In genomic region chr1:70509996-70510876, GRCh38 we compare ENCODE assay signal across 8 cellular contexts.
A peak's percentile ranks its signal among the peaks of the same experiment; 100 is the strongest.
DNase-seq lines count a peak whose midpoint lies in the region; ATAC-seq and TF ChIP-seq lines count a peak whose summit lies in the region.

No MANE protein-coding gene starts in this region.

- no peak overlapping the region for H3K4me2 ChIP-seq in OCI-LY7 (ENCODE audit: low read length)

- H3K4me3 ChIP-seq in OCI-LY7 (ENCODE audit: low read depth, low read length, poor library complexity, severe bottlenecking) (no peak overlapping the region), choroid plexus epithelial cell (ENCODE audit: low read depth, low read length) (no peak overlapping the region), lower lobe of right lung (no peak overlapping the region), aorta (ENCODE audit: low read length in 2 of 2) (no peak overlapping the region)

- H2AFZ ChIP-seq in OCI-LY7 (ENCODE audit: low read length), result no peak overlapping the region

- no TSS peak for BruUV-seq in OCI-LY7 (replicated peaks; lab: Mats Ljungman, UMichigan)

- intact Hi-C loops in OCI-LY7 (cut with micrococcal nuclease; ENCODE audit: unreplicated experiment), result loop anchor here (1.0 kb wide), 1 partner anchor 377 kb away; no protein-coding TSS in a partner anchor
- intact Hi-C loops in lower lobe of right lung (cut with DNase I), result loop anchor here (10.0 kb wide), 1 partner anchor 215 kb away; no protein-coding TSS in a partner anchor
- intact Hi-C loops in aorta (cut with DNase I), result loop anchor here (5.0 kb wide), 2 partner anchors 378 to 383 kb away; no protein-coding TSS in a partner anchor

- no peak overlapping the region for H3K27ac ChIP-seq in OCI-LY7 (ENCODE audit: low read depth, low read length, poor library complexity, severe bottlenecking)
- H3K27ac ChIP-seq in lower lobe of right lung, result no peak overlapping the region
- H3K27ac ChIP-seq in aorta (ENCODE audit: low read depth in 1 of 2, low read length in 2 of 2), result no peak overlapping the region

- no peaks in the 10 kb centered on the region for H3K9me2 ChIP-seq in OCI-LY7 (ENCODE audit: insufficient read depth, low read length)

- WGBS in aorta, 2 donors, result 63 to 67% methylated on average over 19 of the region's 19 CpGs

- ATAC-seq in GM21576 (IDR thresholded peaks at IDR 0.05; ENCODE audit: unreplicated experiment) (peak; percentile 91), lower lobe of right lung (peak; percentile 79 to 86), aorta (ENCODE audit: low FRiP score) (peak; percentile 88)

- no peaks in the 10 kb centered on the region for H3K27me3 ChIP-seq in lower lobe of right lung (ENCODE audit: low read depth)
- H3K27me3 ChIP-seq in aorta (ENCODE audit: control insufficient read depth in 1 of 2, insufficient read depth in 2 of 2, low read length in 1 of 2), result no peaks in the 10 kb centered on the region

- H3K9me3 ChIP-seq in OCI-LY7 (ENCODE audit: low read length) (no peaks in the 10 kb centered on the region), lower lobe of right lung (no peaks in the 10 kb centered on the region), aorta (ENCODE audit: control insufficient read depth, low read length) (no peaks in the 10 kb centered on the region)

- DNase-seq in NCI-H510A treated with DMSO at 0.1 percent for 48 hours (lab: John Stamatoyannopoulos, UW), result peak; percentile 71
- no peak for DNase-seq in NCI-H510A (lab: John Stamatoyannopoulos, UW)
- peak; percentile 23 for DNase-seq in HuH-7 (ENCODE audit: low spot score)
- peak; percentile 76 for DNase-seq in OCI-LY7 (ENCODE audit: low spot score)
- DNase-seq in choroid plexus epithelial cell (ENCODE audit: low read depth), result peak; percentile 99
- DNase-seq in lower lobe of right lung, result no peak
- peak in 1 of 2 donors; percentile 45 for DNase-seq in aorta

- CTCF ChIA-PET in OCI-LY7 (lab: Charles Lee; ENCODE audit: unreplicated experiment), result no interaction called here

- TF ChIP-seq CTCF in OCI-LY7 (conservative IDR thresholded peaks at IDR 0.05; ENCODE audit: low read length) (peak; percentile 80), choroid plexus epithelial cell (conservative IDR thresholded peaks at IDR 0.05; ENCODE audit: low read depth, low read length) (peak; percentile 67), lower lobe of right lung (IDR thresholded peaks at IDR 0.05) (peak; percentile 67)

- H4K20me1 ChIP-seq in OCI-LY7 (ENCODE audit: insufficient read depth, low read length), result no peaks in the 10 kb centered on the region

- POLR2A ChIA-PET in OCI-LY7 (lab: Charles Lee), result no interaction called here

- H3K4me1 ChIP-seq in OCI-LY7 (ENCODE audit: insufficient read depth, low read length, poor library complexity, severe bottlenecking) (no peaks in the 10 kb centered on the region), lower lobe of right lung (no peaks in the 10 kb centered on the region), aorta (ENCODE audit: control insufficient read depth in 1 of 2, insufficient read depth in 2 of 2, low read length in 2 of 2) (no peaks in the 10 kb centered on the region)

- H3K36me3 ChIP-seq in OCI-LY7 (ENCODE audit: insufficient read depth, low read length), result no peaks in the 10 kb centered on the region
- H3K36me3 ChIP-seq in lower lobe of right lung, result no peaks in the 10 kb centered on the region
- no peaks in the 10 kb centered on the region for H3K36me3 ChIP-seq in aorta (ENCODE audit: control insufficient read depth in 1 of 2, insufficient read depth in 2 of 2, low read length in 1 of 2)

- H3K79me2 ChIP-seq in OCI-LY7 (ENCODE audit: insufficient read depth, low read depth, low read length), result no peaks in the 10 kb centered on the region

Comparison
In these comparisons a context has a peak if more than half of its experiments do, and no peak if none do; other contexts are left out.
1. DNase-seq: peak in NCI-H510A treated with DMSO at 0.1 percent for 48 hours (single experiment), HuH-7 (single experiment), OCI-LY7 (single experiment) and choroid plexus epithelial cell (single experiment); none in NCI-H510A (single experiment) and lower lobe of right lung (single experiment).
2. Peak in every context shown above with its lines, with median percentiles within 50 percentile points of each other: ATAC-seq and CTCF ChIP-seq.